ENCODE assay signal across 2 cellular contexts in the genomic region with DNA sequence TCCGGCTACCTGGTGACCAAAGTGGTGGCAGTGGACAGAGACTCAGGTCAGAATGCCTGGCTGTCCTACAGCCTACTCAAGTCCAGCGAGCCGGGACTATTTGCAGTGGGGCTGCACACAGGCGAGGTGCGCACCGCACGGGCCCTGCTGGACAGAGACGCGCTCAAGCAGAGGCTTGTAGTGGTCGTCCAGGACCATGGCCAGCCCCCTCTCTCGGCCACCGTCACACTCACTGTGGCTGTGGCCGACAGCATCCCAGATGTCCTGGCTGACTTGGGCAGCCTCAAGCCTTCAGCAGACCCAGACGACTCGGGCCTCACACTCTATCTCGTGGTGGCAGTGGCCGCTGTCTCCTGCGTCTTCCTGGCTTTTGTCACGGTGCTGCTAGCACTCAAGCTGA.
A peak's percentile ranks its signal among the peaks of the same experiment; 100 is the strongest.
TF ChIP-seq lines count a peak whose summit lies in the region.

No MANE protein-coding gene starts in this region.

TF ChIP-seq in HepG2, 621 proteins besides CTCF, POLR2A, EP300 and RAD21:
- TF ChIP-seq ZNF432 (CRISPR knock-in tag; IDR thresholded peaks at IDR 0.05; ENCODE audit: borderline replicate concordance): no peak
- TF ChIP-seq, protein P1, sequence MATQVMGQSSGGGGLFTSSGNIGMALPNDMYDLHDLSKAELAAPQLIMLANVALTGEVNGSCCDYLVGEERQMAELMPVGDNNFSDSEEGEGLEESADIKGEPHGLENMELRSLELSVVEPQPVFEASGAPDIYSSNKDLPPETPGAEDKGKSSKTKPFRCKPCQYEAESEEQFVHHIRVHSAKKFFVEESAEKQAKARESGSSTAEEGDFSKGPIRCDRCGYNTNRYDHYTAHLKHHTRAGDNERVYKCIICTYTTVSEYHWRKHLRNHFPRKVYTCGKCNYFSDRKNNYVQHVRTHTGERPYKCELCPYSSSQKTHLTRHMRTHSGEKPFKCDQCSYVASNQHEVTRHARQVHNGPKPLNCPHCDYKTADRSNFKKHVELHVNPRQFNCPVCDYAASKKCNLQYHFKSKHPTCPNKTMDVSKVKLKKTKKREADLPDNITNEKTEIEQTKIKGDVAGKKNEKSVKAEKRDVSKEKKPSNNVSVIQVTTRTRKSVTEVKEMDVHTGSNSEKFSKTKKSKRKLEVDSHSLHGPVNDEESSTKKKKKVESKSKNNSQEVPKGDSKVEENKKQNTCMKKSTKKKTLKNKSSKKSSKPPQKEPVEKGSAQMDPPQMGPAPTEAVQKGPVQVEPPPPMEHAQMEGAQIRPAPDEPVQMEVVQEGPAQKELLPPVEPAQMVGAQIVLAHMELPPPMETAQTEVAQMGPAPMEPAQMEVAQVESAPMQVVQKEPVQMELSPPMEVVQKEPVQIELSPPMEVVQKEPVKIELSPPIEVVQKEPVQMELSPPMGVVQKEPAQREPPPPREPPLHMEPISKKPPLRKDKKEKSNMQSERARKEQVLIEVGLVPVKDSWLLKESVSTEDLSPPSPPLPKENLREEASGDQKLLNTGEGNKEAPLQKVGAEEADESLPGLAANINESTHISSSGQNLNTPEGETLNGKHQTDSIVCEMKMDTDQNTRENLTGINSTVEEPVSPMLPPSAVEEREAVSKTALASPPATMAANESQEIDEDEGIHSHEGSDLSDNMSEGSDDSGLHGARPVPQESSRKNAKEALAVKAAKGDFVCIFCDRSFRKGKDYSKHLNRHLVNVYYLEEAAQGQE (IDR thresholded peaks at IDR 0.05; ENCODE audit: borderline replicate concordance in 1 of 2, low read depth in 1 of 2, low read length in 2 of 2): peak; percentile 26 to 71

TF ChIP-seq in liver, 16 proteins besides CTCF, POLR2A, EP300 and RAD21:
- TF ChIP-seq TAF1 (conservative IDR thresholded peaks at IDR 0.05) (no peak), SP1 (IDR thresholded peaks at IDR 0.05) (no peak), JUND (IDR thresholded peaks at IDR 0.05) (no peak), RXRA (IDR thresholded peaks at IDR 0.05) (no peak), GABPA (IDR thresholded peaks at IDR 0.05 in 1 of 2, conservative IDR thresholded peaks at IDR 0.05 in 1 of 2) (no peak), YY1 (IDR thresholded peaks at IDR 0.05) (no peak), HNF4A (conservative IDR thresholded peaks at IDR 0.05) (no peak), FOXA2 (IDR thresholded peaks at IDR 0.05) (no peak), HNF4G (IDR thresholded peaks at IDR 0.05) (no peak), FOXA1 (IDR thresholded peaks at IDR 0.05) (no peak), NR2F2 (IDR thresholded peaks at IDR 0.05) (no peak), EGR1 (IDR thresholded peaks at IDR 0.05; ENCODE audit: low read depth in 2 of 2) (no peak)
- TF ChIP-seq, protein P2, sequence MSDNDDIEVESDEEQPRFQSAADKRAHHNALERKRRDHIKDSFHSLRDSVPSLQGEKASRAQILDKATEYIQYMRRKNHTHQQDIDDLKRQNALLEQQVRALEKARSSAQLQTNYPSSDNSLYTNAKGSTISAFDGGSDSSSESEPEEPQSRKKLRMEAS (IDR thresholded peaks at IDR 0.05): no peak
- TF ChIP-seq, protein P3, sequence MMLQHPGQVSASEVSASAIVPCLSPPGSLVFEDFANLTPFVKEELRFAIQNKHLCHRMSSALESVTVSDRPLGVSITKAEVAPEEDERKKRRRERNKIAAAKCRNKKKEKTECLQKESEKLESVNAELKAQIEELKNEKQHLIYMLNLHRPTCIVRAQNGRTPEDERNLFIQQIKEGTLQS (IDR thresholded peaks at IDR 0.05): no peak
- TF ChIP-seq, protein P4, sequence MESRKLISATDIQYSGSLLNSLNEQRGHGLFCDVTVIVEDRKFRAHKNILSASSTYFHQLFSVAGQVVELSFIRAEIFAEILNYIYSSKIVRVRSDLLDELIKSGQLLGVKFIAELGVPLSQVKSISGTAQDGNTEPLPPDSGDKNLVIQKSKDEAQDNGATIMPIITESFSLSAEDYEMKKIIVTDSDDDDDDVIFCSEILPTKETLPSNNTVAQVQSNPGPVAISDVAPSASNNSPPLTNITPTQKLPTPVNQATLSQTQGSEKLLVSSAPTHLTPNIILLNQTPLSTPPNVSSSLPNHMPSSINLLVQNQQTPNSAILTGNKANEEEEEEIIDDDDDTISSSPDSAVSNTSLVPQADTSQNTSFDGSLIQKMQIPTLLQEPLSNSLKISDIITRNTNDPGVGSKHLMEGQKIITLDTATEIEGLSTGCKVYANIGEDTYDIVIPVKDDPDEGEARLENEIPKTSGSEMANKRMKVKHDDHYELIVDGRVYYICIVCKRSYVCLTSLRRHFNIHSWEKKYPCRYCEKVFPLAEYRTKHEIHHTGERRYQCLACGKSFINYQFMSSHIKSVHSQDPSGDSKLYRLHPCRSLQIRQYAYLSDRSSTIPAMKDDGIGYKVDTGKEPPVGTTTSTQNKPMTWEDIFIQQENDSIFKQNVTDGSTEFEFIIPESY (IDR thresholded peaks at IDR 0.05): no peak
- TF ChIP-seq, protein P1 (IDR thresholded peaks at IDR 0.05): no peak
